1 cellular context compared by ENCODE assay signal in the genomic region with DNA sequence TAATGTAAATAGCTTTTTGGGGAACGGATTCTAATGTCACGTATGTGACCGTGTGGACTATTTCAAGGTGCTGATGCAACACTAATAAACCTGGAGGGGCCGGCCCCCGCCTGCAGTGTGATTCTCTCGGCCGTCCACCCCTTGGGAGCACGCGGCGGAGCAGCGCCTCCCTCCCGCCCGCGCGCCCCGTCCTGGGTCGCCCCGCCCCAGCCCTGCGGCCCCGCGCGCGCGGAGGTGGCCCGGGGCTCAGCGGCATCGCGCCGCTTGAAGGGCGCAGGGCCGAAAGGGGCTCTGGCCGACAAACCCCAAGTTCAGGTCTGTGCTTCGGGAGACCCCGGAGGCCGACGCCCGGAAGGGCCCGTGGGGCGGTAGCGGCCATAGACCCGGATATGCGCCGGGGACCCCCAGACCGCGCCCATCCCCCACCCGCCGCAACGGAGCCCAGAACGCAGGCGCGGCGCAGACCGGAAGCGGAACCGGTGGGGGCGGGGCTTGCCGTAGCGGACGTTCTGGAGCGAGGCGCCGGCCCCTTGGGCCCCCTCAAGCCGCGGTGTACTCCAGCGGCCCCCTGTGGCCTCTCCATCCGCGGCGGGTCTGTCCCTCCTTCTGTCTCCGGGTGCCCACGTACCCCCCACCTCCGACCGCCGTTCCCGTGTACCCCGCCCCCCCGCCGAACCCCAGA.
A peak's percentile ranks its signal among the peaks of the same experiment; 100 is the strongest.
TF ChIP-seq lines count a peak whose summit lies in the region.

Gene TEX22, plus strand, starts transcription at position 495 of the 682 bp plus-strand sequence. CDS start 803 bp downstream, outside the sequence.

TF ChIP-seq in HEK293, 187 proteins besides CTCF, POLR2A, EP300 and RAD21 (continued from another document and continues in another):
- peak; percentile 72 for TF ChIP-seq SP7 (tag by site-specific recombination; IDR thresholded peaks at IDR 0.05)
- TF ChIP-seq BCL11A (tag by site-specific recombination; IDR thresholded peaks at IDR 0.05; ENCODE audit: low read depth): no peak
- no peak for TF ChIP-seq ZFP41 (tag by site-specific recombination; IDR thresholded peaks at IDR 0.05; ENCODE audit: borderline replicate concordance)
- no peak for TF ChIP-seq ZNF639 (tag by site-specific recombination; IDR thresholded peaks at IDR 0.05)
- TF ChIP-seq ZNF23 (tag by site-specific recombination; IDR thresholded peaks at IDR 0.05; ENCODE audit: borderline replicate concordance): no peak
- 0 out of 2 replicates have a peak, but pooled peaks have one; percentile 13 for TF ChIP-seq ZNF610 (tag by site-specific recombination; IDR thresholded peaks at IDR 0.05; ENCODE audit: borderline replicate concordance)
- TF ChIP-seq ZNF692 (tag by site-specific recombination; IDR thresholded peaks at IDR 0.05): peak; percentile 64
- TF ChIP-seq ZNF501 (tag by site-specific recombination; IDR thresholded peaks at IDR 0.05): no peak; the same call in 1 of the 2 replicates
- peak; percentile 81 for TF ChIP-seq SP2 (tag by site-specific recombination; IDR thresholded peaks at IDR 0.05)
- TF ChIP-seq ZNF335 (tag by site-specific recombination; conservative IDR thresholded peaks at IDR 0.05): peak; percentile 78
- TF ChIP-seq KLF1 (tag by site-specific recombination; IDR thresholded peaks at IDR 0.05): 0 out of 2 replicates have a peak, but pooled peaks have one; percentile 33
- TF ChIP-seq YY1 (tag by site-specific recombination; IDR thresholded peaks at IDR 0.05): peak; percentile 39; the same call in 1 of the 2 replicates
- no peak for TF ChIP-seq ZNF473 (tag by site-specific recombination; IDR thresholded peaks at IDR 0.05)
- TF ChIP-seq ZNF426 (tag by site-specific recombination; IDR thresholded peaks at IDR 0.05): no peak
- no peak for TF ChIP-seq REST (tag by site-specific recombination; IDR thresholded peaks at IDR 0.05)
- TF ChIP-seq, protein P1, sequence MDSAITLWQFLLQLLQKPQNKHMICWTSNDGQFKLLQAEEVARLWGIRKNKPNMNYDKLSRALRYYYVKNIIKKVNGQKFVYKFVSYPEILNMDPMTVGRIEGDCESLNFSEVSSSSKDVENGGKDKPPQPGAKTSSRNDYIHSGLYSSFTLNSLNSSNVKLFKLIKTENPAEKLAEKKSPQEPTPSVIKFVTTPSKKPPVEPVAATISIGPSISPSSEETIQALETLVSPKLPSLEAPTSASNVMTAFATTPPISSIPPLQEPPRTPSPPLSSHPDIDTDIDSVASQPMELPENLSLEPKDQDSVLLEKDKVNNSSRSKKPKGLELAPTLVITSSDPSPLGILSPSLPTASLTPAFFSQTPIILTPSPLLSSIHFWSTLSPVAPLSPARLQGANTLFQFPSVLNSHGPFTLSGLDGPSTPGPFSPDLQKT (IDR thresholded peaks at IDR 0.05; ENCODE audit: borderline replicate concordance, low read depth, low read length): peak; percentile 34; the same call in 1 of the 2 replicates
- TF ChIP-seq KLF10 (tag by site-specific recombination; IDR thresholded peaks at IDR 0.05): peak; percentile 73; the same call in 1 of the 2 replicates
- no peak for TF ChIP-seq ZNF560 (tag by site-specific recombination; IDR thresholded peaks at IDR 0.05; ENCODE audit: borderline replicate concordance)
- TF ChIP-seq ZNF248 (tag by site-specific recombination; IDR thresholded peaks at IDR 0.05): no peak
- no peak for TF ChIP-seq HOXC10 (CRISPR knock-in tag; IDR thresholded peaks at IDR 0.05)
- no peak; the same call in 1 of the 2 replicates for TF ChIP-seq ZNF184 (tag by site-specific recombination; IDR thresholded peaks at IDR 0.05)
- TF ChIP-seq KLF16 (tag by site-specific recombination; IDR thresholded peaks at IDR 0.05): peak; percentile 41; the same call in 1 of the 2 replicates
- no peak; the same call in 1 of the 2 replicates for TF ChIP-seq ZNF580 (tag by site-specific recombination; IDR thresholded peaks at IDR 0.05)
- TF ChIP-seq, protein P2, sequence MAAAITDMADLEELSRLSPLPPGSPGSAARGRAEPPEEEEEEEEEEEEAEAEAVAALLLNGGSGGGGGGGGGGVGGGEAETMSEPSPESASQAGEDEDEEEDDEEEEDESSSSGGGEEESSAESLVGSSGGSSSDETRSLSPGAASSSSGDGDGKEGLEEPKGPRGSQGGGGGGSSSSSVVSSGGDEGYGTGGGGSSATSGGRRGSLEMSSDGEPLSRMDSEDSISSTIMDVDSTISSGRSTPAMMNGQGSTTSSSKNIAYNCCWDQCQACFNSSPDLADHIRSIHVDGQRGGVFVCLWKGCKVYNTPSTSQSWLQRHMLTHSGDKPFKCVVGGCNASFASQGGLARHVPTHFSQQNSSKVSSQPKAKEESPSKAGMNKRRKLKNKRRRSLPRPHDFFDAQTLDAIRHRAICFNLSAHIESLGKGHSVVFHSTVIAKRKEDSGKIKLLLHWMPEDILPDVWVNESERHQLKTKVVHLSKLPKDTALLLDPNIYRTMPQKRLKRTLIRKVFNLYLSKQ (tag by site-specific recombination; IDR thresholded peaks at IDR 0.05; ENCODE audit: borderline replicate concordance): no peak
- TF ChIP-seq FEZF1 (tag by site-specific recombination; IDR thresholded peaks at IDR 0.05): no peak
- peak; percentile 95 for TF ChIP-seq ZXDB (tag by site-specific recombination; IDR thresholded peaks at IDR 0.05)
- TF ChIP-seq, protein P3, sequence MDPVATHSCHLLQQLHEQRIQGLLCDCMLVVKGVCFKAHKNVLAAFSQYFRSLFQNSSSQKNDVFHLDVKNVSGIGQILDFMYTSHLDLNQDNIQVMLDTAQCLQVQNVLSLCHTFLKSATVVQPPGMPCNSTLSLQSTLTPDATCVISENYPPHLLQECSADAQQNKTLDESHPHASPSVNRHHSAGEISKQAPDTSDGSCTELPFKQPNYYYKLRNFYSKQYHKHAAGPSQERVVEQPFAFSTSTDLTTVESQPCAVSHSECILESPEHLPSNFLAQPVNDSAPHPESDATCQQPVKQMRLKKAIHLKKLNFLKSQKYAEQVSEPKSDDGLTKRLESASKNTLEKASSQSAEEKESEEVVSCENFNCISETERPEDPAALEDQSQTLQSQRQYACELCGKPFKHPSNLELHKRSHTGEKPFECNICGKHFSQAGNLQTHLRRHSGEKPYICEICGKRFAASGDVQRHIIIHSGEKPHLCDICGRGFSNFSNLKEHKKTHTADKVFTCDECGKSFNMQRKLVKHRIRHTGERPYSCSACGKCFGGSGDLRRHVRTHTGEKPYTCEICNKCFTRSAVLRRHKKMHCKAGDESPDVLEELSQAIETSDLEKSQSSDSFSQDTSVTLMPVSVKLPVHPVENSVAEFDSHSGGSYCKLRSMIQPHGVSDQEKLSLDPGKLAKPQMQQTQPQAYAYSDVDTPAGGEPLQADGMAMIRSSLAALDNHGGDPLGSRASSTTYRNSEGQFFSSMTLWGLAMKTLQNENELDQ (tag by site-specific recombination; IDR thresholded peaks at IDR 0.05; ENCODE audit: low read depth): no peak
- TF ChIP-seq ZBTB1 (tag by site-specific recombination; IDR thresholded peaks at IDR 0.05): no peak
- peak; percentile 49; the same call in 1 of the 2 replicates for TF ChIP-seq ZNF677 (tag by site-specific recombination; IDR thresholded peaks at IDR 0.05)
- no peak for TF ChIP-seq ZNF549 (tag by site-specific recombination; IDR thresholded peaks at IDR 0.05)
- no peak for TF ChIP-seq ZNF626 (tag by site-specific recombination; IDR thresholded peaks at IDR 0.05)
- peak; percentile 88 for TF ChIP-seq BCL11B (tag by site-specific recombination; IDR thresholded peaks at IDR 0.05; ENCODE audit: low read depth)
- TF ChIP-seq, protein P4, sequence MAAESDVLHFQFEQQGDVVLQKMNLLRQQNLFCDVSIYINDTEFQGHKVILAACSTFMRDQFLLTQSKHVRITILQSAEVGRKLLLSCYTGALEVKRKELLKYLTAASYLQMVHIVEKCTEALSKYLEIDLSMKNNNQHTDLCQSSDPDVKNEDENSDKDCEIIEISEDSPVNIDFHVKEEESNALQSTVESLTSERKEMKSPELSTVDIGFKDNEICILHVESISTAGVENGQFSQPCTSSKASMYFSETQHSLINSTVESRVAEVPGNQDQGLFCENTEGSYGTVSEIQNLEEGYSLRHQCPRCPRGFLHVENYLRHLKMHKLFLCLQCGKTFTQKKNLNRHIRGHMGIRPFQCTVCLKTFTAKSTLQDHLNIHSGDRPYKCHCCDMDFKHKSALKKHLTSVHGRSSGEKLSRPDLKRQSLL (tag by site-specific recombination; IDR thresholded peaks at IDR 0.05): peak; percentile 64; the same call in 1 of the 2 replicates
- TF ChIP-seq ZNF292 (tag by site-specific recombination; IDR thresholded peaks at IDR 0.05; ENCODE audit: borderline replicate concordance, low read depth): no peak
- TF ChIP-seq ZNF155 (tag by site-specific recombination; IDR thresholded peaks at IDR 0.05): no peak
- peak; percentile 52; the same call in 1 of the 2 replicates for TF ChIP-seq ZNF391 (tag by site-specific recombination; IDR thresholded peaks at IDR 0.05; ENCODE audit: borderline replicate concordance, low read depth)
- TF ChIP-seq ZSCAN16 (tag by site-specific recombination; IDR thresholded peaks at IDR 0.05): no peak
- TF ChIP-seq ZNF138 (tag by site-specific recombination; IDR thresholded peaks at IDR 0.05; ENCODE audit: borderline replicate concordance): no peak
- TF ChIP-seq, protein P5, sequence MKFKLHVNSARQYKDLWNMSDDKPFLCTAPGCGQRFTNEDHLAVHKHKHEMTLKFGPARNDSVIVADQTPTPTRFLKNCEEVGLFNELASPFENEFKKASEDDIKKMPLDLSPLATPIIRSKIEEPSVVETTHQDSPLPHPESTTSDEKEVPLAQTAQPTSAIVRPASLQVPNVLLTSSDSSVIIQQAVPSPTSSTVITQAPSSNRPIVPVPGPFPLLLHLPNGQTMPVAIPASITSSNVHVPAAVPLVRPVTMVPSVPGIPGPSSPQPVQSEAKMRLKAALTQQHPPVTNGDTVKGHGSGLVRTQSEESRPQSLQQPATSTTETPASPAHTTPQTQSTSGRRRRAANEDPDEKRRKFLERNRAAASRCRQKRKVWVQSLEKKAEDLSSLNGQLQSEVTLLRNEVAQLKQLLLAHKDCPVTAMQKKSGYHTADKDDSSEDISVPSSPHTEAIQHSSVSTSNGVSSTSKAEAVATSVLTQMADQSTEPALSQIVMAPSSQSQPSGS (tag by site-specific recombination; IDR thresholded peaks at IDR 0.05; ENCODE audit: low read depth): no peak
- no peak for TF ChIP-seq ZNF19 (tag by site-specific recombination; IDR thresholded peaks at IDR 0.05; ENCODE audit: low read depth)
- no peak for TF ChIP-seq ZNF596 (tag by site-specific recombination; IDR thresholded peaks at IDR 0.05)
- TF ChIP-seq OVOL3 (tag by site-specific recombination; IDR thresholded peaks at IDR 0.05): 0 out of 2 replicates have a peak, but pooled peaks have one; percentile 9
- TF ChIP-seq KLF7 (tag by site-specific recombination; IDR thresholded peaks at IDR 0.05; ENCODE audit: borderline replicate concordance): peak; percentile 57; the same call in 1 of the 2 replicates
- no peak for TF ChIP-seq ZNF664 (tag by site-specific recombination; IDR thresholded peaks at IDR 0.05)
- peak; percentile 97 for TF ChIP-seq ZBTB7A (tag by site-specific recombination; IDR thresholded peaks at IDR 0.05; ENCODE audit: low read depth)
- TF ChIP-seq ZNF544 (tag by site-specific recombination; IDR thresholded peaks at IDR 0.05): no peak
